8 cellular contexts compared by ENCODE assay signal in the genomic region with DNA sequence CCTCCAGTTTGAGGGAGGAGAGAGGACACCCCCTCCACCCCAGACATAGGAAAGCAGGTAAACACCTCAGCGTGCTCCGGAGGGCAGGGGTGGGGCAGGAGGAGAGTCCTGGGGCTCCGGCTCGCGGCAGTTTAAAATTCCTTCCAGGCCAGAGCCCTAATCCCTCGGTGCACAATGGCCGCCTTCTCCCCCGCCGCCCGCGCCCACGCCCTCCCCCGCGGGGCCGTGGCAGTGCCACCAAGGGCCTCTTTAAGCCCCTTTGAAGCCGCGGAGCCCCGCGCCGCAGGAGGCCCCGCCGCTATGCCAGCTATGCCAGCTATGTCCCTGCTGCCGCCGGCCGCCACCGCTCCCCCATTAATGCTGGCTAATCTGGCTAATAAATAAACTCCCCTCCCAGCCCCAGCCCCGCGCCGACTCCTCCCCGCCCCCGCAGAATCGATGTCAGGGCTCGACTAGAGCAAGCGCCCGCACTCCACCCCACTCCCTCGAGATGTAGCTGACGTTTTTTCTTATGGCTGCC.
A peak's percentile ranks its signal among the peaks of the same experiment; 100 is the strongest.
DNase-seq lines count a peak whose midpoint lies in the region; ATAC-seq and TF ChIP-seq lines count a peak whose summit lies in the region.

No MANE protein-coding gene starts in this region.

- H3K36me3 Mint-ChIP-seq in CD8-positive, alpha-beta T cell = no peaks in the 10 kb centered on the region

- no peak overlapping the region for H3K27ac ChIP-seq in CD8-positive, alpha-beta T cell (ENCODE audit: low read depth, low read length)
- peak overlapping the region; percentile 62; the same call in 1 of the 2 replicates for H3K27ac ChIP-seq in HUES6 (ENCODE audit: low read depth, low read length)
- no peak overlapping the region for H3K27ac ChIP-seq in mucosa of rectum (ENCODE audit: low read depth in 2 of 2, low read length in 2 of 2)

- H3K4me1 ChIP-seq in CD8-positive, alpha-beta T cell (ENCODE audit: insufficient read depth, low read length) = peaks cover 9% of the 10 kb centered on the region
- H3K4me1 ChIP-seq in HUES6 (ENCODE audit: control insufficient read depth, insufficient read depth, low read length) (peaks cover 58% of the 10 kb centered on the region), mucosa of rectum (ENCODE audit: control insufficient read depth in 2 of 2, insufficient read depth in 2 of 2, low read length in 2 of 2) (peaks cover 14 to 16% of the 10 kb centered on the region in 2 donors)

- peaks cover 11% of the 10 kb centered on the region for H3K4me1 Mint-ChIP-seq in CD8-positive, alpha-beta T cell (ENCODE audit: low read depth)

- H3K4me3 Mint-ChIP-seq in CD8-positive, alpha-beta T cell = peak overlapping the region; percentile 64

- CTCF ChIA-PET in CD8-positive, alpha-beta T cell (lab: Charles Lee) = no interaction called here

- POLR2A ChIA-PET in CD8-positive, alpha-beta T cell (lab: Charles Lee) = no interaction called here

- H3K9me3 ChIP-seq in CD8-positive, alpha-beta T cell (ENCODE audit: low read length) = no peaks in the 10 kb centered on the region
- no peaks in the 10 kb centered on the region for H3K9me3 ChIP-seq in HUES6 (ENCODE audit: control insufficient read depth, insufficient read depth, low read depth, low read length)
- H3K9me3 ChIP-seq in mucosa of rectum (ENCODE audit: control insufficient read depth in 2 of 2, low read length in 2 of 2) = no peaks in the 10 kb centered on the region

- H3K27ac Mint-ChIP-seq in CD8-positive, alpha-beta T cell = no peak overlapping the region

- no peak for TF ChIP-seq CTCF in CD8-positive, alpha-beta T cell (IDR thresholded peaks at IDR 0.05)
- no peak for TF ChIP-seq CTCF in choroid plexus epithelial cell (conservative IDR thresholded peaks at IDR 0.05; ENCODE audit: low read depth, low read length)

- H3K27me3 Mint-ChIP-seq in CD8-positive, alpha-beta T cell (ENCODE audit: low read depth) = peaks cover 38% of the 10 kb centered on the region

- no peaks in the 10 kb centered on the region for H3K9me3 Mint-ChIP-seq in CD8-positive, alpha-beta T cell

- H3K36me3 ChIP-seq in CD8-positive, alpha-beta T cell (ENCODE audit: insufficient read depth, low read length) = no peaks in the 10 kb centered on the region
- H3K36me3 ChIP-seq in HUES6 (ENCODE audit: control insufficient read depth, insufficient read depth, low read length) (no peaks in the 10 kb centered on the region), mucosa of rectum (ENCODE audit: control insufficient read depth in 2 of 2, insufficient read depth in 2 of 2, low read length in 2 of 2) (no peaks in the 10 kb centered on the region)

- intact Hi-C loops in CD8-positive, alpha-beta T cell (cut with DNase I, micrococcal nuclease) = loop anchor here (2.0 to 5.0 kb wide), 2 partner anchors 230 to 231 kb away; partner anchors contain the start of gene VEGFA (in 2 of the 2)

- H3K4me3 ChIP-seq in CD8-positive, alpha-beta T cell (ENCODE audit: low read depth, low read length) = peak overlapping the region; percentile 52
- peak overlapping the region; percentile 31 for H3K4me3 ChIP-seq in HUES6 (ENCODE audit: low read depth, low read length)
- H3K4me3 ChIP-seq in choroid plexus epithelial cell (ENCODE audit: low read depth, low read length) = peak overlapping the region; percentile 39
- peak overlapping the region; percentile 52 to 53 for H3K4me3 ChIP-seq in mucosa of rectum (ENCODE audit: low read length in 2 of 2)

- no peak for DNase-seq in CD8-positive, alpha-beta T cell
- DNase-seq in choroid plexus epithelial cell (ENCODE audit: low read depth) (no peak), GDM1 (lab: John Stamatoyannopoulos, UW) (no peak), NCI-H1694 treated with DMSO at 0.1 percent for 48 hours (lab: John Stamatoyannopoulos, UW) (no peak), occipital lobe (lab: John Stamatoyannopoulos, UW) (no peak), GM19240 (ENCODE audit: insufficient read length, low spot score) (no peak)

- H3K9ac ChIP-seq in HUES6 (ENCODE audit: low read length) = peak overlapping the region; percentile 82
- no peak overlapping the region for H3K9ac ChIP-seq in mucosa of rectum (ENCODE audit: low read depth in 1 of 2, low read length in 2 of 2)

- H3K27me3 ChIP-seq in CD8-positive, alpha-beta T cell (ENCODE audit: insufficient read depth, low read length) = peaks cover 15% of the 10 kb centered on the region
- peaks cover 19% of the 10 kb centered on the region; the same call in 1 of the 2 replicates for H3K27me3 ChIP-seq in HUES6 (ENCODE audit: control insufficient read depth, insufficient read depth, low read length)
- H3K27me3 ChIP-seq in mucosa of rectum (ENCODE audit: control insufficient read depth in 2 of 2, insufficient read depth in 2 of 2, low read length in 2 of 2) = peaks cover 4 to 16% of the 10 kb centered on the region in 2 donors

- peak; percentile 43 for ATAC-seq in CD8-positive, alpha-beta T cell
